In genomic region chr3:16668776-16669545, GRCh38 we compare ENCODE assay signal across 1 cellular context.
TF ChIP-seq lines count a peak whose summit lies in the region.

No MANE protein-coding gene starts in this region.

TF ChIP-seq in WTC11, 78 proteins besides CTCF, POLR2A, EP300 and RAD21 (continued from another document):
- TF ChIP-seq NFE2L1 (CRISPR knock-in tag; IDR thresholded peaks at IDR 0.05) (no peak), NR2C2 (CRISPR knock-in tag; IDR thresholded peaks at IDR 0.05) (no peak), ZNF532 (CRISPR knock-in tag; IDR thresholded peaks at IDR 0.05; ENCODE audit: borderline replicate concordance) (no peak), MYBL2 (CRISPR knock-in tag; IDR thresholded peaks at IDR 0.05) (no peak), ZNF425 (CRISPR knock-in tag; conservative IDR thresholded peaks at IDR 0.05) (no peak)
